Comparison of ENCODE assay signal across 21 cellular contexts in genomic region chr10:21587391-21587790, GRCh38.
"Had no signal": no experiment of that assay in that cellular context is flagged by ENCODE, and none has a peak within 500 bp of the region (broad histone marks: within the 10 kb centered on the region; RNA-seq: fewer than 3 reads in every experiment).

No MANE protein-coding gene starts in this region.

- H3K27me3 ChIP-seq: MG63, SJSA1 had no signal

- DNase-seq: Karpas-422, KG1, MG63, NCI-H1092, NCI-H1105 treated with DMSO at 0.1 percent for 48 hours, NCI-H1417 treated with DMSO at 0.1 percent for 48 hours, NCI-H146, NCI-H1694 treated with DMSO at 0.1 percent for 48 hours, NCI-H1930, NCI-H2081, NCI-H2107, NCI-H2227 treated with DMSO at 0.1 percent for 48 hours, NCI-H524, NCI-H526 treated with DMSO at 0.1 percent for 48 hours, NCI-H748 treated with DMSO at 0.1 percent for 48 hours, Right ventricle myocardium superior, RPMI8226, SIG-M5 had no signal

- H3K4me3 ChIP-seq: MG63, SJSA1, SK-N-MC had no signal

- H3K9me3 ChIP-seq: MG63, SJSA1 had no signal

- H3K4me1 ChIP-seq: SJSA1 had no signal

- FAIRE-seq: RCC 7860 had no signal

- H3K27ac ChIP-seq: SJSA1, SK-N-MC had no signal
